In the genomic region with DNA sequence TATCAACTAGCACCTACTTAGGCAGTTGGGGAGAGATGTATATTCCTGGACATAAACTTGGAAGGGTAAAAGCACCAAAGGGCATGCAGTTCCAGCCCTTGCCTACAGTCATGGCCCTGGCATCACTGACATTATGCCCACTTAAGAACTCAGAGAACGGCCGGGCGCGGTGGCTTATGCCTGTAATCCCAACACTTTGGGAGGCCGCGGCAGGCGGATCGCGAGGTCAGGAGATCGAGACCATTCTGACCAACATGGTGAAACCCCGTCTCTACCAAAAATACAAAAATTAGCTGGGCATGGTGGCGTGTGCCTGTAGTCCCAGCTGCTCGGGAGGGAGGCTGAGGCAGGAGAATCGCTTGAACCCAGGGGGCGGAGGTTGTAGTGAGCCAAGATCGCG, we compare ENCODE assay signal across 15 cellular contexts. TPM values are rescaled to one million over a fixed set of nuclear protein-coding genes. Genes with fewer than 3 reads are reported as not detected.
A peak's percentile ranks its signal among the peaks of the same experiment; 100 is the strongest.
DNase-seq lines count a peak whose midpoint lies in the region; ATAC-seq and TF ChIP-seq lines count a peak whose summit lies in the region.
"Not testable (repeated sequence)": the region's sequence is repeated elsewhere in the genome, so short reads cannot be mapped to it uniquely, and the experiment has no call there.
"Had no signal": no experiment of that assay in that cellular context is flagged by ENCODE, and none has a peak within 500 bp of the region (broad histone marks: within the 10 kb centered on the region; RNA-seq: fewer than 3 reads in every experiment).

No MANE protein-coding gene starts in this region.

- peaks cover 11% of the 10 kb centered on the region for H3K36me3 Mint-ChIP-seq in Calu3 (ENCODE audit: insufficient read depth, unreplicated experiment)
- not testable (repeated sequence) for H3K36me3 Mint-ChIP-seq in T-cell; glutamatergic neuron (ENCODE audit: unreplicated experiment); natural killer cell treated with Interleukin-12 subunit alpha and Interleukin-12 subunit beta and Interleukin-15 and Interleukin-18, amount 100 ng/mL, for 72 hours

- not testable (repeated sequence) for TF ChIP-seq POLR2A in suprapubic skin (IDR thresholded peaks at IDR 0.05)

- H3K9me3 ChIP-seq in suprapubic skin: not testable (repeated sequence)

- H3K4me3 Mint-ChIP-seq in Calu3 (ENCODE audit: low read depth, unreplicated experiment): peak overlapping the region; percentile 93
- peak overlapping the region in 1 of 3 donors; percentile 99 for H3K4me3 Mint-ChIP-seq in T-cell
- H3K4me3 Mint-ChIP-seq in glutamatergic neuron (ENCODE audit: unreplicated experiment): not testable (repeated sequence)
- peak overlapping the region; percentile 97 for H3K4me3 Mint-ChIP-seq in natural killer cell treated with Interleukin-12 subunit alpha and Interleukin-12 subunit beta and Interleukin-15 and Interleukin-18, amount 100 ng/mL, for 72 hours

- H3K4me1 Mint-ChIP-seq in Calu3 (ENCODE audit: low read depth, unreplicated experiment) (peaks cover 18% of the 10 kb centered on the region), T-cell (peaks cover 45 to 64% (median 48%) of the 10 kb centered on the region in 3 donors), glutamatergic neuron (ENCODE audit: low read depth, unreplicated experiment) (peaks cover 22% of the 10 kb centered on the region)
- H3K4me1 Mint-ChIP-seq in natural killer cell treated with Interleukin-12 subunit alpha and Interleukin-12 subunit beta and Interleukin-15 and Interleukin-18, amount 100 ng/mL, for 72 hours (ENCODE audit: low read depth in 2 of 2): peaks cover 27 to 41% of the 10 kb centered on the region in 2 donors

- intact Hi-C loops in Calu3 (cut with micrococcal nuclease; ENCODE audit: unreplicated experiment): not testable (repeated sequence)

- POLR2A ChIA-PET in T-cell (lab: Charles Lee): interaction anchor here in 1 of 2 donors (1.8 kb wide), 1 partner anchor 41 kb away, joined by 9 read pairs; the partner anchor contains the start of gene STING1

- not testable (repeated sequence) for TF ChIP-seq CTCF in Calu3 (IDR thresholded peaks at IDR 0.05; ENCODE audit: unreplicated experiment); glutamatergic neuron (IDR thresholded peaks at IDR 0.05; ENCODE audit: partially characterized antibody, unreplicated experiment); suprapubic skin (IDR thresholded peaks at IDR 0.05)

- H3K36me3 ChIP-seq in suprapubic skin: not testable (repeated sequence)

- H3K27me3 Mint-ChIP-seq in Calu3 (ENCODE audit: unreplicated experiment): peaks cover 23% of the 10 kb centered on the region
- H3K27me3 Mint-ChIP-seq in T-cell; glutamatergic neuron (ENCODE audit: unreplicated experiment); natural killer cell treated with Interleukin-12 subunit alpha and Interleukin-12 subunit beta and Interleukin-15 and Interleukin-18, amount 100 ng/mL, for 72 hours: not testable (repeated sequence)

- not testable (repeated sequence) for H3K27ac Mint-ChIP-seq in Calu3 (ENCODE audit: unreplicated experiment)
- H3K27ac Mint-ChIP-seq in T-cell (peak overlapping the region; percentile 99 to 100), glutamatergic neuron (ENCODE audit: unreplicated experiment) (peak overlapping the region; percentile 100)
- H3K27ac Mint-ChIP-seq in natural killer cell treated with Interleukin-12 subunit alpha and Interleukin-12 subunit beta and Interleukin-15 and Interleukin-18, amount 100 ng/mL, for 72 hours: peak overlapping the region; percentile 90 to 97

- H3K27me3 ChIP-seq in suprapubic skin: not testable (repeated sequence)

- BruUV-seq in Calu3 (replicated peaks; lab: Mats Ljungman, UMichigan): not testable (repeated sequence)

- WGBS in suprapubic skin: 97% methylated on average over 17 of the region's 17 CpGs

- ATAC-seq in T-cell (replicated peaks in 1 of 4); natural killer cell treated with Interleukin-12 subunit alpha and Interleukin-12 subunit beta and Interleukin-15 and Interleukin-18, amount 100 ng/mL, for 72 hours: not testable (repeated sequence)

- TF ChIP-seq EP300 in suprapubic skin (IDR thresholded peaks at IDR 0.05): not testable (repeated sequence)

- H3K4me1 ChIP-seq in suprapubic skin: peaks cover 15% of the 10 kb centered on the region

- H3K9me3 Mint-ChIP-seq in Calu3 (ENCODE audit: low read depth, unreplicated experiment); T-cell; glutamatergic neuron (ENCODE audit: unreplicated experiment); natural killer cell treated with Interleukin-12 subunit alpha and Interleukin-12 subunit beta and Interleukin-15 and Interleukin-18, amount 100 ng/mL, for 72 hours: not testable (repeated sequence)

- DNase-seq in Calu3; T-cell; glutamatergic neuron; natural killer cell treated with Interleukin-12 subunit alpha and Interleukin-12 subunit beta and Interleukin-15 and Interleukin-18, amount 100 ng/mL, for 72 hours (ENCODE audit: low spot score): not testable (repeated sequence)
- DNase-seq in activated CD8-positive, alpha-beta memory T cell treated with anti-CD3 and anti-CD28 coated beads, Interleukin-2, amount 50 U/mL, for 48 hours: peak; percentile 46
- DNase-seq in suprapubic skin (ENCODE audit: low spot score in 2 of 2): peak; percentile 38 to 71

- not testable (repeated sequence) for H3K4me3 ChIP-seq in suprapubic skin

- CTCF ChIA-PET in Calu3 (lab: Charles Lee): interaction anchor here (0.6 kb wide), 1 partner anchor 1021 kb away, joined by 3 read pairs; no protein-coding TSS in a partner anchor
- CTCF ChIA-PET in T-cell (lab: Charles Lee): not testable (repeated sequence)

- H3K27ac ChIP-seq in angular gyrus (ENCODE audit: low read depth, low read length): peak overlapping the region; percentile 96
- H3K27ac ChIP-seq in suprapubic skin: not testable (repeated sequence)

RNA-seq across cellular contexts. Expression of gene DNAJC18, which starts 1.1 kb away (rescaled TPM):
- total RNA-seq in Calu3 (2022): 6.7 and 9.8 TPM in 2 replicates
- total RNA-seq in T-cell: 1 to 10 TPM; 4.7 to 7.2 (median 6.4) TPM
- total RNA-seq in glutamatergic neuron (ENCODE audit: unreplicated experiment): 55.9 TPM
- total RNA-seq in natural killer cell treated with Interleukin-12 subunit alpha and Interleukin-12 subunit beta and Interleukin-15 and Interleukin-18, amount 100 ng/mL, for 72 hours: 10 to 100 TPM; 11.9 to 12.6 TPM
- 1 to 10 TPM; 2.2 to 7.2 (median 2.9) TPM for total RNA-seq in suprapubic skin

RNA-seq across cellular contexts. Expression of gene ECSCR, which starts 22.1 kb away (rescaled TPM):
- total RNA-seq in Calu3 (2022) (not detected in 2 replicates), T-cell (under 1 TPM in 1 of 5 donors, not detected in 4; 0.70 TPM), glutamatergic neuron (ENCODE audit: unreplicated experiment) (not detected), suprapubic skin (10 to 100 TPM in 2 of 4 donors, 1 to 10 TPM in 2; 4.2 to 16.6 (median 9.4) TPM)
- total RNA-seq in natural killer cell treated with Interleukin-12 subunit alpha and Interleukin-12 subunit beta and Interleukin-15 and Interleukin-18, amount 100 ng/mL, for 72 hours: not detected
- total RNA-seq: PC-9 had no signal

RNA-seq across cellular contexts. Expression of gene SMIM33, which starts 30.4 kb away (rescaled TPM):
- total RNA-seq in Calu3 (2022): not detected in 2 replicates
- 1 to 10 TPM in 1 of 5 donors, under 1 TPM in 4; 0.13 to 1.1 (median 0.47) TPM for total RNA-seq in T-cell
- not detected for total RNA-seq in glutamatergic neuron (ENCODE audit: unreplicated experiment)
- total RNA-seq in natural killer cell treated with Interleukin-12 subunit alpha and Interleukin-12 subunit beta and Interleukin-15 and Interleukin-18, amount 100 ng/mL, for 72 hours: not detected
- total RNA-seq in suprapubic skin: not detected
- total RNA-seq: A673, Daoy, G401, H4, PC-9, Right ventricle myocardium superior, RPMI7951, SJSA1 had no signal

RNA-seq across cellular contexts. Expression of gene SPATA24, which starts 36.5 kb away (rescaled TPM):
- total RNA-seq in Calu3 (2022) (5.1 and 6.8 TPM in 2 replicates), T-cell (1 to 10 TPM; 3.6 to 9.0 (median 4.8) TPM), glutamatergic neuron (ENCODE audit: unreplicated experiment) (6.2 TPM), suprapubic skin (1 to 10 TPM in 3 of 4 donors, not detected in 1; 1.3 to 2.2 (median 1.4) TPM)
- 1 to 10 TPM; 6.4 to 7.2 TPM for total RNA-seq in natural killer cell treated with Interleukin-12 subunit alpha and Interleukin-12 subunit beta and Interleukin-15 and Interleukin-18, amount 100 ng/mL, for 72 hours

RNA-seq across cellular contexts. Expression of gene STING1, which starts 42.1 kb away (rescaled TPM):
- 34.1 and 79.6 TPM in 2 replicates for total RNA-seq in Calu3 (2022)
- total RNA-seq in T-cell: 100 to 1,000 TPM; 102 to 181 (median 138) TPM
- total RNA-seq in glutamatergic neuron (ENCODE audit: unreplicated experiment): not detected
- 100 to 1,000 TPM; 138 to 156 TPM for total RNA-seq in natural killer cell treated with Interleukin-12 subunit alpha and Interleukin-12 subunit beta and Interleukin-15 and Interleukin-18, amount 100 ng/mL, for 72 hours
- total RNA-seq in suprapubic skin: 10 to 100 TPM; 11.3 to 20.3 (median 14.8) TPM
